ENCODE assay signal across 36 cellular contexts in genomic region chr1:17953921-17954320, GRCh38.
DNase-seq lines count a peak whose midpoint lies in the region; ATAC-seq, FAIRE-seq and TF ChIP-seq lines count a peak whose summit lies in the region.
"Had no signal": no experiment of that assay in that cellular context is flagged by ENCODE, and none has a peak within 500 bp of the region (broad histone marks: within the 10 kb centered on the region; RNA-seq: fewer than 3 reads in every experiment).

No MANE protein-coding gene starts in this region.

- no peak overlapping the region for H3K4me3 ChIP-seq in A549
- no peak overlapping the region for H3K4me3 ChIP-seq in HEK293 (ENCODE audit: low read depth, low read length)
- H3K4me3 ChIP-seq: BLaER1; BLaER1 treated with 17β-estradiol and CSF1 and Interleukin-3, amounts not matched to agents 10 nM and 100 nM had no signal

- H3K36me3 Mint-ChIP-seq in central memory CD8-positive, alpha-beta T cell (ENCODE audit: insufficient read depth): no peaks in the 10 kb centered on the region
- H3K36me3 Mint-ChIP-seq in MCF 10A (ENCODE audit: insufficient read depth, unreplicated experiment): no peaks in the 10 kb centered on the region
- H3K36me3 Mint-ChIP-seq: CD14-positive monocyte; CD4-positive, alpha-beta memory T cell; CD4-positive, CD25-positive, alpha-beta regulatory T cell; CD8-positive, alpha-beta memory T cell; CD8-positive, alpha-beta T cell had no signal

- no peak overlapping the region for H3K4me3 Mint-ChIP-seq in central memory CD8-positive, alpha-beta T cell
- H3K4me3 Mint-ChIP-seq in MCF 10A (ENCODE audit: unreplicated experiment): no peak overlapping the region
- H3K4me3 Mint-ChIP-seq: B cell; CD14-positive monocyte; CD4-positive, alpha-beta memory T cell; CD4-positive, alpha-beta T cell; CD4-positive, CD25-positive, alpha-beta regulatory T cell; CD8-positive, alpha-beta memory T cell; CD8-positive, alpha-beta T cell had no signal

- no peaks in the 10 kb centered on the region for H3K9me3 Mint-ChIP-seq in central memory CD8-positive, alpha-beta T cell
- no peaks in the 10 kb centered on the region for H3K9me3 Mint-ChIP-seq in MCF 10A (ENCODE audit: unreplicated experiment)
- H3K9me3 Mint-ChIP-seq: CD4-positive, alpha-beta memory T cell; CD4-positive, alpha-beta T cell; CD4-positive, CD25-positive, alpha-beta regulatory T cell; CD8-positive, alpha-beta memory T cell; CD8-positive, alpha-beta T cell had no signal

- H3K4me1 ChIP-seq in A549: no peaks in the 10 kb centered on the region
- H3K4me1 ChIP-seq in HEK293 (ENCODE audit: control insufficient read depth, insufficient read depth, low read length): no peaks in the 10 kb centered on the region
- H3K4me1 ChIP-seq: BE2C, Caco-2 had no signal

- H3K4me2 ChIP-seq in A549: no peak overlapping the region

- H3K27ac ChIP-seq in A549 (no peak overlapping the region), HEK293 (ENCODE audit: extremely low read depth, low read depth, low read length) (no peak overlapping the region)
- H3K27ac ChIP-seq: 22Rv1; BLaER1; BLaER1 treated with 17β-estradiol and CSF1 and Interleukin-3, amounts not matched to agents 10 nM and 100 nM; C4-2B had no signal

- no peaks in the 10 kb centered on the region for H3K36me3 ChIP-seq in HEK293 (ENCODE audit: control insufficient read depth in 2 of 2, insufficient read depth in 1 of 2, low read length in 2 of 2)
- H3K36me3 ChIP-seq: BE2C; BLaER1; BLaER1 treated with 17β-estradiol and CSF1 and Interleukin-3, amounts not matched to agents 10 nM and 100 nM had no signal

- WGBS in A549 (ENCODE audit: missing lambda C conversion rate): 75% methylated on average over 4 of the region's 4 CpGs

- intact Hi-C loops in posterior vena cava (cut with DNase I): no loop called here
- intact Hi-C loops in MCF 10A (cut with micrococcal nuclease): no loop called here

- no peak for FAIRE-seq in A549 (lab: Jason Lieb, UNC)
- FAIRE-seq: A204.1, D721Med had no signal

- no peak for ATAC-seq in A549
- no peak for ATAC-seq in central memory CD8-positive, alpha-beta T cell (replicated peaks; ENCODE audit: extremely low read depth, poor library complexity, severe bottlenecking)
- ATAC-seq: CD8-positive, alpha-beta T cell had no signal

- BruUV-seq in MCF 10A (replicated peaks; lab: Mats Ljungman, UMichigan): no TSS peak

- no peaks in the 10 kb centered on the region for H3K4me1 Mint-ChIP-seq in central memory CD8-positive, alpha-beta T cell
- peaks cover 19% of the 10 kb centered on the region for H3K4me1 Mint-ChIP-seq in MCF 10A (ENCODE audit: insufficient read depth, unreplicated experiment)
- H3K4me1 Mint-ChIP-seq: CD8-positive, alpha-beta memory T cell had no signal

- CTCF ChIA-PET in A549 (lab: Yijun Ruan, JAX) (no interaction called here), HEK293 (lab: Yijun Ruan, JAX) (no interaction called here), MCF 10A (lab: Yijun Ruan, JAX) (interaction anchor here (0.6 kb wide), 1 partner anchor 643 kb away, joined by 3 read pairs; no protein-coding TSS in a partner anchor)

- H3K27me3 Mint-ChIP-seq in central memory CD8-positive, alpha-beta T cell: peaks cover 50% of the 10 kb centered on the region
- peaks cover 51% of the 10 kb centered on the region for H3K27me3 Mint-ChIP-seq in MCF 10A (ENCODE audit: insufficient read depth, unreplicated experiment)

- TF ChIP-seq EP300 in A549 (IDR thresholded peaks at IDR 0.05): no peak

- peak overlapping the region; percentile 75 for H3K27ac Mint-ChIP-seq in central memory CD8-positive, alpha-beta T cell (ENCODE audit: low read depth)
- no peak overlapping the region for H3K27ac Mint-ChIP-seq in MCF 10A (ENCODE audit: low read depth, unreplicated experiment)
- H3K27ac Mint-ChIP-seq: B cell; CD14-positive monocyte; CD4-positive, alpha-beta memory T cell; CD4-positive, alpha-beta T cell; CD4-positive, CD25-positive, alpha-beta regulatory T cell; CD8-positive, alpha-beta memory T cell; CD8-positive, alpha-beta T cell had no signal

- TF ChIP-seq POLR2A in A549 (IDR thresholded peaks at IDR 0.05; ENCODE audit: low read length): no peak

- TF ChIP-seq CTCF in A549 (IDR thresholded peaks at IDR 0.05): no peak
- TF ChIP-seq CTCF in HEK293 (tag by site-specific recombination; IDR thresholded peaks at IDR 0.05): no peak
- no peak for TF ChIP-seq CTCF in MCF 10A (IDR thresholded peaks at IDR 0.05; ENCODE audit: unreplicated experiment)

- POLR2A ChIA-PET in A549 (lab: Yijun Ruan, JAX): no interaction called here
- POLR2A ChIA-PET in HEK293 (lab: Yijun Ruan, JAX): no interaction called here
- POLR2A ChIA-PET in MCF 10A (lab: Yijun Ruan, JAX): no interaction called here

- no peak for TF ChIP-seq RAD21 in A549 (conservative IDR thresholded peaks at IDR 0.05 in 1 of 2, IDR thresholded peaks at IDR 0.05 in 1 of 2)

- DNase-seq in A549 (ENCODE audit: low read depth in 1 of 2, low spot score in 1 of 2): no peak
- DNase-seq in central memory CD8-positive, alpha-beta T cell (ENCODE audit: low spot score in 2 of 2): no peak
- DNase-seq in posterior vena cava (ENCODE audit: low spot score): peak; percentile 18
- DNase-seq in NCI-H1436 (lab: John Stamatoyannopoulos, UW): no peak
- DNase-seq in MCF 10A (ENCODE audit: unreplicated experiment): no peak
- DNase-seq in activated T-cell treated with anti-CD3 and anti-CD28 coated beads for 4 hours: no peak
- DNase-seq in NCI-H510A treated with DMSO at 0.1 percent for 48 hours (lab: John Stamatoyannopoulos, UW): no peak
- DNase-seq: 8988T; ACHN; AML-193; BE2C; C1 segment of cervical spinal cord; Caco-2; Calu3; CD4-positive, alpha-beta memory T cell; CD4-positive, alpha-beta T cell; CD4-positive, CD25-positive, alpha-beta regulatory T cell; CD8-positive, alpha-beta memory T cell; CD8-positive, alpha-beta T cell; COR-L47; DMS 273 treated with DMSO at 0.1 percent for 48 hours; DMS153; DMS53; DMS79; DMS79 treated with DMSO at 0.1 percent for 48 hours; DND-41; EL had no signal

- no peaks in the 10 kb centered on the region for H3K9me3 ChIP-seq in A549
- H3K9me3 ChIP-seq in HEK293 (ENCODE audit: control insufficient read depth, insufficient read depth, low read depth, low read length): no peaks in the 10 kb centered on the region
- H3K9me3 ChIP-seq: BE2C; BLaER1; BLaER1 treated with 17β-estradiol and CSF1 and Interleukin-3, amounts not matched to agents 10 nM and 100 nM; Caco-2 had no signal

TF ChIP-seq in A549, 52 proteins besides CTCF, POLR2A, EP300 and RAD21:
- TF ChIP-seq CHD2 (IDR thresholded peaks at IDR 0.05; ENCODE audit: low read length, partially characterized antibody) (no peak), TFCP2L1 (CRISPR knock-in tag; IDR thresholded peaks at IDR 0.05) (no peak), NFE2L2 (conservative IDR thresholded peaks at IDR 0.05; ENCODE audit: low read length) (no peak), ZC3H11A (IDR thresholded peaks at IDR 0.05) (peak; percentile 54; the same call in 1 of the 2 replicates), ZSCAN20 (CRISPR knock-in tag; IDR thresholded peaks at IDR 0.05) (no peak), KDM5A (IDR thresholded peaks at IDR 0.05) (no peak)
TF ChIP-seq in A549: peak in this region for 1.

TF ChIP-seq in HEK293, 187 proteins besides CTCF, POLR2A, EP300 and RAD21 (continues in another document):
- peak; percentile 86 for TF ChIP-seq ZNF510 (tag by site-specific recombination; IDR thresholded peaks at IDR 0.05; ENCODE audit: insufficient replicate concordance)
- TF ChIP-seq ZNF19 (tag by site-specific recombination; IDR thresholded peaks at IDR 0.05; ENCODE audit: low read depth): 0 out of 2 replicates have a peak, but pooled peaks have one; percentile 44
- TF ChIP-seq ZXDB (tag by site-specific recombination; IDR thresholded peaks at IDR 0.05): no peak; the same call in 1 of the 2 replicates
- no peak for TF ChIP-seq ZNF132 (tag by site-specific recombination; IDR thresholded peaks at IDR 0.05; ENCODE audit: borderline replicate concordance)
- peak; percentile 93; the same call in 1 of the 2 replicates for TF ChIP-seq ZNF394 (tag by site-specific recombination; IDR thresholded peaks at IDR 0.05; ENCODE audit: borderline replicate concordance)
- TF ChIP-seq PATZ1 (tag by site-specific recombination; IDR thresholded peaks at IDR 0.05): no peak
- TF ChIP-seq IKZF3 (tag by site-specific recombination; IDR thresholded peaks at IDR 0.05): no peak
- no peak for TF ChIP-seq ZNF112 (tag by site-specific recombination; IDR thresholded peaks at IDR 0.05)
- TF ChIP-seq HOXA7 (CRISPR knock-in tag; IDR thresholded peaks at IDR 0.05; ENCODE audit: borderline replicate concordance): no peak
- no peak for TF ChIP-seq ZNF248 (tag by site-specific recombination; IDR thresholded peaks at IDR 0.05)
- TF ChIP-seq ZNF2 (tag by site-specific recombination; IDR thresholded peaks at IDR 0.05): no peak
- peak; percentile 61; the same call in 1 of the 2 replicates for TF ChIP-seq ZNF292 (tag by site-specific recombination; IDR thresholded peaks at IDR 0.05; ENCODE audit: borderline replicate concordance, low read depth)
- no peak for TF ChIP-seq ZNF24 (tag by site-specific recombination; IDR thresholded peaks at IDR 0.05)
- TF ChIP-seq ZNF558 (tag by site-specific recombination; IDR thresholded peaks at IDR 0.05): peak; percentile 75
- no peak for TF ChIP-seq ZNF221 (tag by site-specific recombination; IDR thresholded peaks at IDR 0.05; ENCODE audit: borderline replicate concordance)
- TF ChIP-seq GFI1B (tag by site-specific recombination; IDR thresholded peaks at IDR 0.05): peak; percentile 26; the same call in 1 of the 2 replicates
- TF ChIP-seq, protein P1, sequence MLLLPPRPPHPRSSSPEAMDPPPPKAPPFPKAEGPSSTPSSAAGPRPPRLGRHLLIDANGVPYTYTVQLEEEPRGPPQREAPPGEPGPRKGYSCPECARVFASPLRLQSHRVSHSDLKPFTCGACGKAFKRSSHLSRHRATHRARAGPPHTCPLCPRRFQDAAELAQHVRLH (tag by site-specific recombination; IDR thresholded peaks at IDR 0.05): 0 out of 2 replicates have a peak, but pooled peaks have one; percentile 11

Comparison
In these comparisons a context has a peak if more than half of its experiments do, and no peak if none do; other contexts are left out.
1. Of the 5 proteins assayed by ChIP-seq in both HEK293 and A549: peak only in HEK293: REST; only in A549: none; in both: none; in neither: 4.